In genomic region chr21:43811262-43812105, GRCh38 we compare ENCODE assay signal across 8 cellular contexts. TPM values are rescaled to one million over a fixed set of nuclear protein-coding genes. Genes with fewer than 3 reads are reported as not detected.
DNase-seq lines count a peak whose midpoint lies in the region; ATAC-seq and TF ChIP-seq lines count a peak whose summit lies in the region.

No MANE protein-coding gene starts in this region.

- no peaks in the 10 kb centered on the region for H3K9me3 ChIP-seq in vagina
- H3K9me3 ChIP-seq in effector memory CD4-positive, alpha-beta T cell (ENCODE audit: control insufficient read depth, low read length): no peaks in the 10 kb centered on the region

- peak overlapping the region; percentile 76 for H3K27ac ChIP-seq in VCaP
- H3K27ac ChIP-seq in vagina: peak overlapping the region; percentile 60
- H3K27ac ChIP-seq in effector memory CD4-positive, alpha-beta T cell (ENCODE audit: insufficient read depth, low read length, poor library complexity, severe bottlenecking): no peak overlapping the region

- H3K36me3 ChIP-seq in vagina: no peaks in the 10 kb centered on the region
- no peaks in the 10 kb centered on the region for H3K36me3 ChIP-seq in effector memory CD4-positive, alpha-beta T cell (ENCODE audit: control insufficient read depth, insufficient read depth, low read length)

- TF ChIP-seq POLR2A in lower leg skin (IDR thresholded peaks at IDR 0.05): no peak
- TF ChIP-seq POLR2A in vagina (IDR thresholded peaks at IDR 0.05): no peak

- WGBS in lower leg skin, 2 donors: 40 to 46% methylated on average over 21 to 23 of the region's 24 CpGs

- DNase-seq in Right ventricle myocardium inferior (ENCODE audit: missing footprints) (no peak), left cardiac atrium (no peak), lower leg skin (ENCODE audit: low spot score in 2 of 2) (no peak), vagina (ENCODE audit: extremely low spot score in 2 of 2) (no peak), LoVo (ENCODE audit: low spot score) (no peak), NCI-H2029 treated with DMSO at 0.1 percent for 48 hours (lab: John Stamatoyannopoulos, UW) (no peak)
- no peak for DNase-seq in effector memory CD4-positive, alpha-beta T cell

- peak overlapping the region; percentile 17 for H3K4me3 ChIP-seq in lower leg skin (ENCODE audit: low read depth, poor library complexity, severe bottlenecking)
- peak overlapping the region in 1 of 2 donors; percentile 27 for H3K4me3 ChIP-seq in vagina
- no peak overlapping the region for H3K4me3 ChIP-seq in effector memory CD4-positive, alpha-beta T cell (ENCODE audit: insufficient read depth, low read depth, low read length, poor library complexity, severe bottlenecking)

- TF ChIP-seq CTCF in VCaP (conservative IDR thresholded peaks at IDR 0.05) (no peak), lower leg skin (IDR thresholded peaks at IDR 0.05) (no peak), vagina (IDR thresholded peaks at IDR 0.05) (no peak)

- H3K4me1 ChIP-seq in vagina: peaks cover 53% of the 10 kb centered on the region
- H3K4me1 ChIP-seq in effector memory CD4-positive, alpha-beta T cell (ENCODE audit: control insufficient read depth, insufficient read depth, low read length, poor library complexity, severe bottlenecking): peaks cover 8% of the 10 kb centered on the region

- ATAC-seq in Right ventricle myocardium inferior (peak; percentile 6), left cardiac atrium (no peak)

- intact Hi-C loops in Right ventricle myocardium inferior (cut with DNase I) (no loop called here), left cardiac atrium (cut with DNase I) (loop anchor here (5.0 to 10.0 kb wide), 3 partner anchors 53 to 153 kb away; partner anchors contain the start of gene AGPAT3 (in 1 of the 2)), lower leg skin (cut with DNase I; ENCODE audit: low total_unique reads) (no loop called here), vagina (cut with DNase I) (loop anchor here (5.0 kb wide), 1 partner anchor 166 kb away; no protein-coding TSS in a partner anchor)

- no peaks in the 10 kb centered on the region for H3K27me3 ChIP-seq in vagina
- no peaks in the 10 kb centered on the region for H3K27me3 ChIP-seq in effector memory CD4-positive, alpha-beta T cell (replicated peaks; ENCODE audit: control insufficient read depth, insufficient read depth, low read length, poor library complexity, severe bottlenecking)

RNA-seq across cellular contexts. Expression of gene RRP1, which starts 22.1 kb away (rescaled TPM):
- 10.1 TPM for total RNA-seq in Right ventricle myocardium inferior
- total RNA-seq in left cardiac atrium: 10 to 100 TPM; 10.6 to 14.9 TPM
- 10 to 100 TPM; 19.5 to 43.2 (median 25.5) TPM for total RNA-seq in lower leg skin
- total RNA-seq in vagina: 18.2 TPM

RNA-seq across cellular contexts. Expression of gene CSTB, which starts 35.4 kb away (rescaled TPM):
- total RNA-seq in Right ventricle myocardium inferior (44.1 TPM), left cardiac atrium (10 to 100 TPM; 33.0 to 40.2 TPM), lower leg skin (10 to 100 TPM; 11.0 to 29.3 (median 21.8) TPM), vagina (173 TPM)

RNA-seq across cellular contexts. Expression of gene AGPAT3, which starts 53.5 kb away (rescaled TPM):
- total RNA-seq in Right ventricle myocardium inferior (93.4 TPM), left cardiac atrium (10 to 100 TPM; 65.1 to 69.4 TPM), lower leg skin (10 to 100 TPM; 32.1 to 58.8 (median 48.7) TPM), vagina (34.4 TPM)

Comparison
In these comparisons a context has a peak if more than half of its experiments do, and no peak if none do; other contexts are left out.
1. intact Hi-C loops: an anchor here in left cardiac atrium (5.0 to 10.0 kb wide) and vagina (5.0 kb wide); none called in Right ventricle myocardium inferior and lower leg skin.